In the genomic region with DNA sequence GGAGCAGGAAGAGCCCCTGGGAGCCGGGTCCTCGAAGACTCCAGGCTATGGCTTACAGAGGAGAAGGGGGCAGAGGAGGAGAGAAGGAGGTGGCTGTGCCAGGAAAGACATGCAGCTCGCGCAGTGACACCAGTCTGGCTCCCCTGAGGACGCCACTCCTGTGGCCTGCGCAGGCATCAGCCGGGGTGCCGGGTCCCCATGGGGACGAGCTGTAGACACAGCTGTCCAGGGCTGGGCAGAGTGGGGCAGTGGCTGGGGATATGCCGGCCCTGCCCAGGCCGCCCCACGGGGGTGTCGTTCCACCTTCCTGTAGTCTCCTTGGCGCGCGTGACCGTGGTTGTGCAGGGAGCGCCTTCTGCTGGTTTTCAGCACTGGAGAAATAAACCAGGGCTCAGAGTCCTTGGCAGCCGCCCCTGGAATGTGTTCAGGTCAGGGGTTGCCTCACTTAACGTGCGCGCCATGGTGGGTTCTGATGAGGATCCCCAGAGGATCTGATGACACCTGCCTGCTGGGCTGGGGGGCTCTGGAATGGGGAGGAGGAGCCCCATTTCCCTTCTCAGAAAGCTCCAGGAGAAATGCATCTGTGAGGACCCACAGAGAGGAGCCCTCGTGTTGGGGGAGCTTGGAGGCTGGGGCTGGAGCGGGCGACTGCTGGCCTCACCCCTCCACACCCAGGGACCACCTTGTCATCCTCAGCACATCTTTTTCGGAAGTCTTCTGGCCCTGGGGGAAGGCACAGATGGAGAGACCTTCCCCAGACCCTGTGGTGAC, we compare ENCODE assay signal across 16 cellular contexts. TPM values are rescaled to one million over a fixed set of nuclear protein-coding genes. Genes with fewer than 3 reads are reported as not detected.
A peak's percentile ranks its signal among the peaks of the same experiment; 100 is the strongest.
DNase-seq lines count a peak whose midpoint lies in the region; ATAC-seq and TF ChIP-seq lines count a peak whose summit lies in the region.
"Had no signal": no experiment of that assay in that cellular context is flagged by ENCODE, and none has a peak within 500 bp of the region (broad histone marks: within the 10 kb centered on the region; RNA-seq: fewer than 3 reads in every experiment).

No MANE protein-coding gene starts in this region.

- H3K27ac ChIP-seq in heart left ventricle, result peak overlapping the region; percentile 65 to 100 (median 92)
- peak overlapping the region; percentile 89 for H3K27ac ChIP-seq in vagina
- H3K27ac ChIP-seq: 22Rv1, KMS-11, PC-9 had no signal

- H3K4me3 Mint-ChIP-seq in osteocyte (ENCODE audit: unreplicated experiment), result no peak overlapping the region
- no peak overlapping the region for H3K4me3 Mint-ChIP-seq in nephron progenitor cell
- H3K4me3 Mint-ChIP-seq: activated naive CD4-positive, alpha-beta T cell treated with anti-CD3 and anti-CD28 coated beads, Interleukin-2, amount 50 U/mL, for 24 hours; naive B cell had no signal

- H3K9me3 ChIP-seq in heart left ventricle (no peaks in the 10 kb centered on the region), vagina (no peaks in the 10 kb centered on the region)

- DNase-seq in NCI-H1417 (lab: John Stamatoyannopoulos, UW) (peak in 2 of 3 experiments; percentile 15 to 56), NCI-H1417 treated with DMSO at 0.1 percent for 48 hours (lab: John Stamatoyannopoulos, UW) (no peak), heart left ventricle (peak; percentile 77 to 88 (median 86)), osteocyte (ENCODE audit: extremely low spot score, unreplicated experiment) (no peak), vagina (ENCODE audit: extremely low spot score in 2 of 2) (no peak), nephron progenitor cell (no peak)
- DNase-seq: activated CD8-positive, alpha-beta memory T cell treated with anti-CD3 and anti-CD28 coated beads for 24 hours; naive B cell; NCI-H2107; PC-9; stimulated activated CD8-positive, alpha-beta memory T cell treated with anti-CD3 and anti-CD28 coated beads, Interleukin-4, amount 100 ng/mL, for 48 hours had no signal

- peaks cover 60% of the 10 kb centered on the region for H3K4me1 Mint-ChIP-seq in osteocyte (ENCODE audit: unreplicated experiment)
- peaks cover 37% of the 10 kb centered on the region for H3K4me1 Mint-ChIP-seq in nephron progenitor cell
- H3K4me1 Mint-ChIP-seq: activated naive CD4-positive, alpha-beta T cell treated with anti-CD3 and anti-CD28 coated beads, Interleukin-2, amount 50 U/mL, for 24 hours had no signal

- H3K27me3 Mint-ChIP-seq in osteocyte (ENCODE audit: unreplicated experiment) (no peaks in the 10 kb centered on the region), nephron progenitor cell (ENCODE audit: low read depth, poor library complexity) (peaks cover 2% of the 10 kb centered on the region)
- H3K27me3 Mint-ChIP-seq: activated naive CD4-positive, alpha-beta T cell treated with anti-CD3 and anti-CD28 coated beads, Interleukin-2, amount 50 U/mL, for 24 hours; naive B cell had no signal

- H3K4me3 ChIP-seq in heart left ventricle, result peak overlapping the region in 1 of 12 donors; percentile 28
- H3K4me3 ChIP-seq in vagina, result no peak overlapping the region
- H3K4me3 ChIP-seq: PC-9 had no signal

- TF ChIP-seq POLR2A in heart left ventricle (IDR thresholded peaks at IDR 0.05) (no peak), vagina (IDR thresholded peaks at IDR 0.05) (no peak)

- H3K36me3 ChIP-seq in heart left ventricle (no peaks in the 10 kb centered on the region), vagina (no peaks in the 10 kb centered on the region)

- H3K9me3 Mint-ChIP-seq in osteocyte (ENCODE audit: unreplicated experiment) (no peaks in the 10 kb centered on the region), nephron progenitor cell (no peaks in the 10 kb centered on the region)
- H3K9me3 Mint-ChIP-seq: activated naive CD4-positive, alpha-beta T cell treated with anti-CD3 and anti-CD28 coated beads, Interleukin-2, amount 50 U/mL, for 24 hours; naive B cell had no signal

- H3K27me3 ChIP-seq in heart left ventricle (no peaks in the 10 kb centered on the region), vagina (no peaks in the 10 kb centered on the region)

- H3K36me3 Mint-ChIP-seq in osteocyte (ENCODE audit: unreplicated experiment) (peaks cover 19% of the 10 kb centered on the region), nephron progenitor cell (ENCODE audit: low read depth) (no peaks in the 10 kb centered on the region)
- H3K36me3 Mint-ChIP-seq: activated naive CD4-positive, alpha-beta T cell treated with anti-CD3 and anti-CD28 coated beads, Interleukin-2, amount 50 U/mL, for 24 hours; naive B cell had no signal

- peaks cover 0 to 44% (median 18%) of the 10 kb centered on the region in 12 donors for H3K4me1 ChIP-seq in heart left ventricle
- H3K4me1 ChIP-seq in vagina, result peaks cover 52% of the 10 kb centered on the region

- intact Hi-C loops in heart left ventricle (cut with DNase I) (loop anchor here in 2 of 10 donors (1.0 to 2.0 kb wide), 2 partner anchors 21 to 27 kb away; a partner anchor contains a TSS), vagina (cut with DNase I) (no loop called here)

- TF ChIP-seq CTCF in heart left ventricle (IDR thresholded peaks at IDR 0.05), result peak in 3 of 12 donors; percentile 21 to 37 (median 26)
- no peak for TF ChIP-seq CTCF in osteocyte (IDR thresholded peaks at IDR 0.05)
- TF ChIP-seq CTCF in vagina (IDR thresholded peaks at IDR 0.05), result no peak
- no peak for TF ChIP-seq CTCF in nephron progenitor cell (IDR thresholded peaks at IDR 0.05)

- ATAC-seq in heart left ventricle (peak; percentile 53 to 75 (median 64)), GM21447 (IDR thresholded peaks at IDR 0.05; ENCODE audit: unreplicated experiment) (no peak), GM21381 (IDR thresholded peaks at IDR 0.05; ENCODE audit: unreplicated experiment) (no peak)

- H3K27ac Mint-ChIP-seq in osteocyte (ENCODE audit: unreplicated experiment) (peak overlapping the region; percentile 85), nephron progenitor cell (no peak overlapping the region)
- H3K27ac Mint-ChIP-seq: activated naive CD4-positive, alpha-beta T cell treated with anti-CD3 and anti-CD28 coated beads, Interleukin-2, amount 50 U/mL, for 24 hours had no signal

- 30 to 47% (median 35%) methylated on average over 18 to 26 of the region's 26 CpGs for WGBS in heart left ventricle, 4 donors

RNA-seq across cellular contexts. Expression of a gene that starts 26.7 kb away (rescaled TPM):
- total RNA-seq in heart left ventricle, result 100 to 1,000 TPM in 7 of 9 donors, 10 to 100 TPM in 2; 36.5 to 490 (median 201) TPM
- 1,000 to 10,000 TPM in 1 of 2 donors, 100 to 1,000 TPM in 1; 164 to 1,114 TPM for polyA plus RNA-seq in heart left ventricle
- total RNA-seq in osteocyte, result 87.9 and 93.4 TPM in 2 replicates
- 120 TPM for total RNA-seq in vagina

Comparison
In these comparisons a context has a peak if more than half of its experiments do, and no peak if none do; other contexts are left out.
1. DNase-seq: peak in NCI-H1417 (2 of 3) and heart left ventricle (5 of 5); none in NCI-H1417 treated with DMSO at 0.1 percent for 48 hours (single experiment), osteocyte (single experiment), vagina (0 of 2) and nephron progenitor cell (single experiment).
2. ATAC-seq: peak in heart left ventricle (4 of 4); none in GM21447 (single experiment) and GM21381 (single experiment).